ENCODE assay signal across 12 cellular contexts in the genomic region with DNA sequence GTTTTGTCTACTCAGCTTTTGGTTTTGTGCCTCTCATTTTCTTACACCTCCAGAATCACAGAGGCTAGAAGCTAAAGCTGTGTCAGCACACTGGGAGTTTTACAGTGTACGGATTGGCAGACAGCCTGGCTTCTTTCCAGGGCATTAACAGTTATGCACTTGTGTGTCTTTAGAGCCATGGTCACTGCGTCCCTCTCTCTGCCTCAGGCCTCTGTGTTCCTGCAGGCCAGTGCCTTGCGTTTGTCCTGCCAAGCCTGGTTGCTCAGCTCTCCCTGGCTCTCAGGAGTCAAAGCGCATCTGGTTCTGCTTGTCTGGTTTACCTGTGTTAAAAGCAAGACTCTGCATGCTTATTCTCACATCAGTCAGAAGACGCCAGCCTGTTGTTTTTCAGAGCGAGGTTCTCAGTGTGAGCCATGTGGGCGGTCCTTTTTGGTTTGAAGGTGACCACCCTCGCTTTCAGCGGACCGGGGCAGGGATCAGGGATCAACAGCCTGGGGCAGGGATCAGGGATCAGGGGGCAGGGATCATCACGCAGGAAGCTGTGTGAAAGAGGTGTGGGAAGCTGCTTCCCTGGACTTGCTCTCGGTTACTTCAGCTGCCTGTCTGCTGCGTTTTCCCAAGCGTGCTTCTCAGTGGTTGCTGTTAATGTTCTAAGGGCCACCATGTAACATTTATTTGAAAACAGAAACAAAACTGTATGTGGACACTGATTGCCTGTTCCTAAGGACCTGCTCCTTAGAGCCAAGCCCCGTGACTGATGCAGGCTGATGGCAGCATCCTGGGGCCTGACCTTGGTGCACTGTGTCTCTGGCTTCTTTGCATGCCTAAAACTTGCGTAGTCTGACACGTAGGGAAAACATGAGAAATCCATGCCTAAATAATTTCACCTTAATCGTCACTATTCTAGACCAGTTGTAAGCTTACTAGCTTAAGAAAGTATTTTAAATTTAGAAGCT.
DNase-seq lines count a peak whose midpoint lies in the region; ATAC-seq and TF ChIP-seq lines count a peak whose summit lies in the region.
"Had no signal": no experiment of that assay in that cellular context is flagged by ENCODE, and none has a peak within 500 bp of the region (broad histone marks: within the 10 kb centered on the region; RNA-seq: fewer than 3 reads in every experiment).

No MANE protein-coding gene starts in this region.

- H3F3A ChIP-seq in smooth muscle cell (ENCODE audit: low read depth): no peaks in the 10 kb centered on the region

- no peaks in the 10 kb centered on the region for H3K79me2 ChIP-seq in smooth muscle cell (ENCODE audit: low read depth)

- 75 to 83% (median 82%) methylated on average over 18 of the region's 18 CpGs for WGBS in heart left ventricle, 4 donors
- 79% methylated on average over 18 of the region's 18 CpGs for WGBS in smooth muscle cell (ENCODE audit: low lambda C conversion rate)

- H3K4me2 ChIP-seq in smooth muscle cell: no peak overlapping the region

- H3K27ac ChIP-seq in right atrium auricular region (no peak overlapping the region), heart left ventricle (peak overlapping the region in 2 of 12 donors; percentile 10 to 56), muscle layer of colon (ENCODE audit: low read depth, low read length) (peak overlapping the region; percentile 58), smooth muscle cell (ENCODE audit: low read depth) (no peak overlapping the region)

- H2AFZ ChIP-seq in smooth muscle cell (ENCODE audit: low read depth): no peak overlapping the region

- H3K9ac ChIP-seq in muscle layer of colon (ENCODE audit: low read length) (no peak overlapping the region), smooth muscle cell (ENCODE audit: low read depth) (no peak overlapping the region)

- H3K4me3 ChIP-seq in right atrium auricular region: no peak overlapping the region
- H3K4me3 ChIP-seq in heart left ventricle: no peak overlapping the region
- no peak overlapping the region for H3K4me3 ChIP-seq in muscle layer of colon (ENCODE audit: low read depth in 1 of 2, low read length in 2 of 2)
- H3K4me3 ChIP-seq in smooth muscle cell: no peak overlapping the region

- H3K4me1 ChIP-seq in right atrium auricular region: no peaks in the 10 kb centered on the region
- H3K4me1 ChIP-seq in heart left ventricle: peaks cover 0 to 11% (median 0%) of the 10 kb centered on the region in 12 donors
- H3K4me1 ChIP-seq in muscle layer of colon (ENCODE audit: insufficient read depth, low read length): peaks cover 19% of the 10 kb centered on the region
- H3K4me1 ChIP-seq in smooth muscle cell (ENCODE audit: low read depth): no peaks in the 10 kb centered on the region

- H3K36me3 ChIP-seq in right atrium auricular region: peaks cover 8% of the 10 kb centered on the region
- peaks cover 0 to 48% (median 18%) of the 10 kb centered on the region in 9 donors for H3K36me3 ChIP-seq in heart left ventricle
- peaks cover 15% of the 10 kb centered on the region for H3K36me3 ChIP-seq in muscle layer of colon (ENCODE audit: insufficient read depth, low read length)
- no peaks in the 10 kb centered on the region for H3K36me3 ChIP-seq in smooth muscle cell (ENCODE audit: low read depth)

- no peak for TF ChIP-seq CTCF in right atrium auricular region (IDR thresholded peaks at IDR 0.05)
- TF ChIP-seq CTCF in heart left ventricle (IDR thresholded peaks at IDR 0.05): no peak
- TF ChIP-seq CTCF in smooth muscle cell (IDR thresholded peaks at IDR 0.05; ENCODE audit: borderline replicate concordance, insufficient read depth, poor library complexity, severe bottlenecking): no peak

- DNase-seq in Right ventricle myocardium superior: peak; percentile 60
- no peak for DNase-seq in right atrium auricular region (ENCODE audit: low spot score)
- peak in 4 of 5 donors; percentile 44 to 75 (median 58) for DNase-seq in heart left ventricle
- no peak for DNase-seq in smooth muscle cell (lab: John Stamatoyannopoulos, UW; ENCODE audit: unreplicated experiment)
- DNase-seq in SW 1271 (lab: John Stamatoyannopoulos, UW): no peak
- DNase-seq: activated CD4-positive, CD25-positive, alpha-beta regulatory T cell; DMS53; effector CD4-positive, alpha-beta T cell had no signal

- TF ChIP-seq POLR2A in heart left ventricle (IDR thresholded peaks at IDR 0.05): no peak

- intact Hi-C loops in Right ventricle myocardium superior (cut with DNase I) (no loop called here), heart left ventricle (cut with DNase I) (no loop called here)

- ATAC-seq in Right ventricle myocardium superior (ENCODE audit: poor library complexity) (peak; percentile 96), heart left ventricle (peak; percentile 93 to 97 (median 94)), HG03565 (IDR thresholded peaks at IDR 0.05; ENCODE audit: unreplicated experiment) (no peak), GM19452 (IDR thresholded peaks at IDR 0.05; ENCODE audit: unreplicated experiment) (no peak)
- ATAC-seq: activated T-helper 17 cell treated with anti-CD3 and anti-CD28 coated beads, Interleukin-2, amount 50 U/mL, for 72 hours had no signal

- peaks cover 24% of the 10 kb centered on the region for H4K20me1 ChIP-seq in smooth muscle cell (ENCODE audit: low read depth)

- H3K27me3 ChIP-seq in right atrium auricular region (no peaks in the 10 kb centered on the region), heart left ventricle (no peaks in the 10 kb centered on the region), muscle layer of colon (ENCODE audit: control insufficient read depth in 1 of 2, insufficient read depth in 2 of 2, low read length in 2 of 2) (no peaks in the 10 kb centered on the region), smooth muscle cell (ENCODE audit: low read depth) (no peaks in the 10 kb centered on the region)

- H3K9me3 ChIP-seq in right atrium auricular region (no peaks in the 10 kb centered on the region), heart left ventricle (no peaks in the 10 kb centered on the region), muscle layer of colon (ENCODE audit: low read length) (no peaks in the 10 kb centered on the region), smooth muscle cell (replicated peaks; ENCODE audit: low read depth) (no peaks in the 10 kb centered on the region)

Comparison
In these comparisons a context has a peak if more than half of its experiments do, and no peak if none do; other contexts are left out.
1. DNase-seq: peak in Right ventricle myocardium superior (single experiment) and heart left ventricle (4 of 5); none in right atrium auricular region (single experiment), smooth muscle cell (single experiment) and SW 1271 (0 of 2).
2. ATAC-seq: peak in Right ventricle myocardium superior (single experiment) and heart left ventricle (4 of 4); none in HG03565 (single experiment) and GM19452 (single experiment).